Comparison of ENCODE assay signal across 38 cellular contexts in genomic region chr17:12409082-12409481, GRCh38.
"Had no signal": no experiment of that assay in that cellular context is flagged by ENCODE, and none has a peak within 500 bp of the region (broad histone marks: within the 10 kb centered on the region; RNA-seq: fewer than 3 reads in every experiment).

No MANE protein-coding gene starts in this region.

- H3K36me3 ChIP-seq: adrenal gland, breast epithelium, MG63, Peyer's patch, SJSA1 had no signal

- H3K4me3 ChIP-seq: adrenal gland, body of pancreas, breast epithelium, MG63, Peyer's patch, SJSA1 had no signal

- DNase-seq: activated B cell treated with CpG ODN at 0.5 μM for 24 hours; activated CD4-positive, alpha-beta memory T cell treated with anti-CD3 and anti-CD28 coated beads for 36 hours; activated CD4-positive, alpha-beta T cell treated with anti-CD3 and anti-CD28 coated beads for 4 hours; activated CD4-positive, alpha-beta T cell treated with anti-CD3 and anti-CD28 coated beads, Interleukin-2, amount 50 U/mL, for 1 hour; activated CD4-positive, CD25-positive, alpha-beta regulatory T cell treated with anti-CD3 and anti-CD28 coated beads, Interleukin-2, amount 50 U/mL, for 72 hours; activated CD8-positive, alpha-beta memory T cell treated with anti-CD3 and anti-CD28 coated beads, Interleukin-2, amount 50 U/mL, for 4 hours; activated gamma-delta T cell treated with Interleukin-2 at 50 U/mL for 16 hours; activated naive CD4-positive, alpha-beta T cell treated with anti-CD3 and anti-CD28 coated beads for 36 hours; activated T-cell treated with anti-CD3 and anti-CD28 coated beads for 4 hours; activated T-cell treated with anti-CD3 and anti-CD28 coated beads, Interleukin-2, amount 50 U/mL, for 4 hours; adrenal gland; body of pancreas; Kasumi-1; KG1; MG63; NCI-H1092; NCI-H1417; NCI-H146; NCI-H187; NCI-H2029 treated with DMSO at 0.1 percent for 48 hours; NCI-H2107; NCI-H2171; NCI-H510A; NCI-H526; NCI-H748 treated with DMSO at 0.1 percent for 48 hours; NK-92 treated with Interleukin-12 subunit alpha and Interleukin-12 subunit beta, amount 100 ng/mL, for 24 hours; PC-3; Peyer's patch; RPMI8226; SHP77 treated with DMSO at 0.1 percent for 48 hours; T-helper 1 cell; T-helper 2 cell; T-helper 9 cell had no signal

- H3K4me1 ChIP-seq: adrenal gland, breast epithelium, Peyer's patch had no signal

- H3K27me3 ChIP-seq: adrenal gland, body of pancreas, breast epithelium, MG63, Peyer's patch, SJSA1 had no signal

- ATAC-seq: activated naive CD4-positive, alpha-beta T cell treated with anti-CD3 and anti-CD28 coated beads, Interleukin-2, amount 50 U/mL, for 72 hours; activated T-cell treated with anti-CD3 and anti-CD28 coated beads, Interleukin-2, amount 50 U/mL, for 4 hours; body of pancreas; PC-3; SK-N-SH treated with all-trans-retinoic acid at 6 μM for 48 hours had no signal

- H3K27ac ChIP-seq: adrenal gland, body of pancreas, breast epithelium, SJSA1, VCaP had no signal

- H3K9me3 ChIP-seq: adrenal gland, body of pancreas, breast epithelium, MG63, Peyer's patch, SJSA1 had no signal
